In genomic region chr19:7965921-7966665, GRCh38 we compare ENCODE assay signal across 20 cellular contexts. TPM values are rescaled to one million over a fixed set of nuclear protein-coding genes. Genes with fewer than 3 reads are reported as not detected.
"Had no signal": no experiment of that assay in that cellular context is flagged by ENCODE, and none has a peak within 500 bp of the region (broad histone marks: within the 10 kb centered on the region; RNA-seq: fewer than 3 reads in every experiment).

No MANE protein-coding gene starts in this region.

- H3K27ac ChIP-seq: ascending aorta, heart right ventricle, left lung, prostate gland, right atrium auricular region, stomach, upper lobe of left lung had no signal

- H3K9me3 Mint-ChIP-seq: activated T-helper 17 cell treated with anti-CD3 and anti-CD28 coated beads, Interleukin-2, amount 50 U/mL, for 72 hours; T-helper 1 cell treated with Interleukin-12 subunit alpha and Interleukin-12 subunit beta and Interleukin-4 antibody, amounts not matched to agents 30 μg/mL and 1 μg/mL, for 36 hours had no signal

- H3K4me3 Mint-ChIP-seq: activated T-helper 17 cell treated with anti-CD3 and anti-CD28 coated beads, Interleukin-2, amount 50 U/mL, for 72 hours; T-helper 1 cell treated with Interleukin-12 subunit alpha and Interleukin-12 subunit beta and Interleukin-4 antibody, amounts not matched to agents 30 μg/mL and 1 μg/mL, for 36 hours had no signal

- H3K4me1 Mint-ChIP-seq: activated T-helper 17 cell treated with anti-CD3 and anti-CD28 coated beads, Interleukin-2, amount 50 U/mL, for 72 hours had no signal

- H3K27ac Mint-ChIP-seq: T-helper 1 cell treated with Interleukin-12 subunit alpha and Interleukin-12 subunit beta and Interleukin-4 antibody, amounts not matched to agents 30 μg/mL and 1 μg/mL, for 36 hours had no signal

- H3K27me3 Mint-ChIP-seq: activated T-helper 17 cell treated with anti-CD3 and anti-CD28 coated beads, Interleukin-2, amount 50 U/mL, for 72 hours had no signal

- ATAC-seq: activated CD4-positive, CD25-positive, alpha-beta regulatory T cell treated with anti-CD3 and anti-CD28 coated beads, Interleukin-2, amount 50 U/mL, for 24 hours; activated T-helper 17 cell treated with anti-CD3 and anti-CD28 coated beads, Interleukin-2, amount 50 U/mL, for 72 hours; esophagus mucosa; gastrocnemius medialis; heart right ventricle; left lung had no signal

- DNase-seq: activated naive CD4-positive, alpha-beta T cell; cerebellar nuclear complex; cortex of kidney; gastrocnemius medialis; heart right ventricle; stimulated activated CD4-positive, alpha-beta T cell treated with anti-CD3 and anti-CD28 coated beads, Interleukin-12 subunit alpha, Interleukin-12 subunit beta, amount 100 ng/mL, for 4 hours; stimulated activated CD4-positive, alpha-beta T cell treated with anti-CD3 and anti-CD28 coated beads, Interleukin-1b, Interleukin-23, amount 100 ng/mL, for 48 hours; stomach; upper lobe of left lung had no signal

RNA-seq across cellular contexts. Expression of gene CTXN1, which starts 40.2 kb away (rescaled TPM):
- total RNA-seq: ascending aorta, esophagus mucosa, gastrocnemius medialis, mononuclear cell had no signal

RNA-seq across cellular contexts. Expression of gene TGFBR3L, which starts 51.5 kb away (rescaled TPM):
- total RNA-seq: lung microvascular endothelial cell, omental fat pad, stomach had no signal
